Comparison of ENCODE assay signal across 8 cellular contexts in the genomic region with DNA sequence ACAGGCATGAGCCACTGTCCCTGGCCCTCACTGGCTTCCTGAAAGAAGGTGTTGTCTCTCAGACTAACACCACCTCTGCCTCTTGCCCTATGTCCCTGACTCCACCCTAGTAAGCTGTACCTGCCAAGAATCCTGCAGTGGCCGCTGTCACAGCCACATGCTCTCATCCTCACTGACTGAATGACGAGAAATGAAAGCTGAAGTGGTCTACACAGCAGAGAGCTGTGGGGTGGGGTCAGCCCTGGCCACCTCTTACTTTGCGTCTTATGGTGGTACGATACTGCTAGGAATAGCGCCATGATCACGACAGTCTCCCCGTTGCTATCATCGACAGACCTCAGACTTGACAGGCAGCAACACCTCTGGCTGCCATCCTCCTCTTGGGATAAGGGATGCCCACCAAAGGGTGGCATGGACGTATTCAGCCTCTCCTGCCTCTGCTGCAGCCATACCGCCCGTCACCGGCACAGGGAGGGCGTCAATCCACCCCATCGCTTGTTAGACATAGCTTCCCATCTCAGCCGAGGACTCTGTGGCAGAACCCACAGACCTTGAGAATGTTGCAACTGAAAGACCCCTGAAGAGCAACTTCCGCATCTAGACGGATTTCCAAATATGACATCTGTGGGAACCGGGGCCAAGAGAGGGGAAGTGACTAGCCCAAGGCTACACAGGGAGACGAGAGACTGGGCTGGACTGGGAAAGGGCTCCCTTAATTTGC. TPM values are rescaled to one million over a fixed set of nuclear protein-coding genes. Genes with fewer than 3 reads are reported as not detected.
DNase-seq lines count a peak whose midpoint lies in the region; ATAC-seq and TF ChIP-seq lines count a peak whose summit lies in the region.

No MANE protein-coding gene starts in this region.

- POLR2A ChIA-PET in RWPE1 (lab: Yijun Ruan, JAX; ENCODE audit: low non-redundant PET), result no interaction called here

- H3K4me3 ChIP-seq in rectal smooth muscle tissue (ENCODE audit: low read length) (peak overlapping the region; percentile 42), aorta (ENCODE audit: low read length in 2 of 2) (no peak overlapping the region)

- no peaks in the 10 kb centered on the region for H3K9me3 ChIP-seq in aorta (ENCODE audit: control insufficient read depth, low read length)

- H3K27me3 ChIP-seq in rectal smooth muscle tissue (ENCODE audit: control insufficient read depth, insufficient read depth, low read length) (peaks cover 9% of the 10 kb centered on the region), aorta (ENCODE audit: control insufficient read depth in 1 of 2, insufficient read depth in 2 of 2, low read length in 1 of 2) (no peaks in the 10 kb centered on the region)

- ATAC-seq in aorta (ENCODE audit: low FRiP score) (no peak), HG02642 (IDR thresholded peaks at IDR 0.05; ENCODE audit: poor library complexity, unreplicated experiment) (no peak)

- H3K9me3 Mint-ChIP-seq in type B pancreatic cell, result no peaks in the 10 kb centered on the region

- no peaks in the 10 kb centered on the region for H3K36me3 ChIP-seq in rectal smooth muscle tissue (ENCODE audit: control insufficient read depth, insufficient read depth, low read length)
- H3K36me3 ChIP-seq in aorta (ENCODE audit: control insufficient read depth in 1 of 2, insufficient read depth in 2 of 2, low read length in 1 of 2), result no peaks in the 10 kb centered on the region

- H3K4me1 ChIP-seq in rectal smooth muscle tissue (ENCODE audit: control insufficient read depth, insufficient read depth, low read length), result no peaks in the 10 kb centered on the region
- H3K4me1 ChIP-seq in aorta (ENCODE audit: control insufficient read depth in 1 of 2, insufficient read depth in 2 of 2, low read length in 2 of 2), result no peaks in the 10 kb centered on the region

- intact Hi-C loops in aorta (cut with DNase I), result loop anchor here in 1 of 2 donors (10.0 kb wide), 1 partner anchor 222 kb away; no protein-coding TSS in a partner anchor

- DNase-seq in RWPE1 (ENCODE audit: low spot score) (no peak), type B pancreatic cell (ENCODE audit: extremely low spot score, unreplicated experiment) (no peak), aorta (no peak), HuH-7.5 (ENCODE audit: low spot score) (no peak)

- no peak overlapping the region for H3K4me3 Mint-ChIP-seq in type B pancreatic cell

- CTCF ChIA-PET in RWPE1 (lab: Yijun Ruan, JAX), result interaction anchor here (0.6 kb wide), 1 partner anchor 29 kb away, joined by 3 read pairs; no protein-coding TSS in a partner anchor

- H3K36me3 Mint-ChIP-seq in type B pancreatic cell, result no peaks in the 10 kb centered on the region

- H3K27me3 Mint-ChIP-seq in type B pancreatic cell, result peaks cover 28% of the 10 kb centered on the region

- peak overlapping the region; percentile 59 for H3K9ac ChIP-seq in rectal smooth muscle tissue (ENCODE audit: low read length)

- 68 to 71% methylated on average over 19 of the region's 19 CpGs for WGBS in aorta, 2 donors

- peaks cover 8% of the 10 kb centered on the region for H3K4me1 Mint-ChIP-seq in type B pancreatic cell (ENCODE audit: unreplicated experiment)

- H3K27ac ChIP-seq in RWPE1, result 0 out of 2 replicates have a peak overlapping the region, but pooled peaks have one; percentile 24
- peak overlapping the region; percentile 25 for H3K27ac ChIP-seq in cingulate gyrus (ENCODE audit: low read depth, low read length)
- H3K27ac ChIP-seq in rectal smooth muscle tissue (ENCODE audit: low read depth, low read length), result no peak overlapping the region
- H3K27ac ChIP-seq in aorta (ENCODE audit: low read depth in 1 of 2, low read length in 2 of 2), result no peak overlapping the region

- TF ChIP-seq CTCF in GM12873 (IDR thresholded peaks at IDR 0.05; ENCODE audit: insufficient read depth, low read depth, low read length, missing control alignments) (peak; percentile 15), RWPE1 (conservative IDR thresholded peaks at IDR 0.05; ENCODE audit: low read depth) (no peak), type B pancreatic cell (conservative IDR thresholded peaks at IDR 0.05) (no peak)

- H3K27ac Mint-ChIP-seq in type B pancreatic cell, result no peak overlapping the region

RNA-seq across cellular contexts. Expression of a gene that starts 0.8 kb away (rescaled TPM):
- total RNA-seq in type B pancreatic cell (ENCODE audit: low replicate concordance) (0.14 and 0.64 TPM in 2 replicates), aorta (10 to 100 TPM; 30.3 to 63.8 TPM)
- polyA plus RNA-seq in aorta, result 10 to 100 TPM in 1 of 2 donors, 1 to 10 TPM in 1; 2.1 to 10.0 TPM

RNA-seq across cellular contexts. Expression of a gene that starts 34.1 kb away (rescaled TPM):
- total RNA-seq in type B pancreatic cell (ENCODE audit: low replicate concordance) (6.4 and 59.2 TPM in 2 replicates), aorta (100 to 1,000 TPM in 1 of 2 donors, 10 to 100 TPM in 1; 58.1 to 188 TPM)
- 100 to 1,000 TPM in 1 of 2 donors, 10 to 100 TPM in 1; 18.8 to 264 TPM for polyA plus RNA-seq in aorta

RNA-seq across cellular contexts. Expression of a gene that starts 54.0 kb away (rescaled TPM):
- total RNA-seq in type B pancreatic cell (ENCODE audit: low replicate concordance), result not detected in 2 replicates
- total RNA-seq in aorta, result not detected
- not detected for polyA plus RNA-seq in aorta

Comparison
In these comparisons a context has a peak if more than half of its experiments do, and no peak if none do; other contexts are left out.
1. H3K27ac ChIP-seq: peak in RWPE1 (single experiment) and cingulate gyrus (single experiment); none in rectal smooth muscle tissue (single experiment) and aorta (0 of 2).
2. RNA of a gene that starts 0.8 kb away (total RNA-seq): 30.3 to 63.8 TPM in aorta; 0.14 to 0.64 TPM in type B pancreatic cell; every median in the first group is over 10 times any median in the second.